1 cellular context compared by ENCODE assay signal in genomic region chr14:75156901-75157300, GRCh38.
A peak's percentile ranks its signal among the peaks of the same experiment; 100 is the strongest.
TF ChIP-seq lines count a peak whose summit lies in the region.

No MANE protein-coding gene starts in this region.

TF ChIP-seq in HEK293, 187 proteins besides CTCF, POLR2A, EP300 and RAD21:
- TF ChIP-seq, protein P1, sequence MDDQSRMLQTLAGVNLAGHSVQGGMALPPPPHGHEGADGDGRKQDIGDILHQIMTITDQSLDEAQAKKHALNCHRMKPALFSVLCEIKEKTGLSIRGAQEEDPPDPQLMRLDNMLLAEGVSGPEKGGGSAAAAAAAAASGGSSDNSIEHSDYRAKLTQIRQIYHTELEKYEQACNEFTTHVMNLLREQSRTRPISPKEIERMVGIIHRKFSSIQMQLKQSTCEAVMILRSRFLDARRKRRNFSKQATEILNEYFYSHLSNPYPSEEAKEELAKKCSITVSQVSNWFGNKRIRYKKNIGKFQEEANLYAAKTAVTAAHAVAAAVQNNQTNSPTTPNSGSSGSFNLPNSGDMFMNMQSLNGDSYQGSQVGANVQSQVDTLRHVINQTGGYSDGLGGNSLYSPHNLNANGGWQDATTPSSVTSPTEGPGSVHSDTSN (CRISPR knock-in tag; IDR thresholded peaks at IDR 0.05), result no peak
- 0 out of 2 replicates have a peak, but pooled peaks have one; percentile 10 for TF ChIP-seq PRDM1 (tag by site-specific recombination; IDR thresholded peaks at IDR 0.05)
